Comparison of ENCODE assay signal across 2 cellular contexts in genomic region chr19:18794029-18794313, GRCh38.
TF ChIP-seq lines count a peak whose summit lies in the region.

No MANE protein-coding gene starts in this region.

TF ChIP-seq in HepG2, 621 proteins besides CTCF, POLR2A, EP300 and RAD21:
- TF ChIP-seq ZFP36 (IDR thresholded peaks at IDR 0.05; ENCODE audit: borderline replicate concordance, low read depth, low read length, partially characterized antibody) = peak; percentile 15
- no peak for TF ChIP-seq NBN (conservative IDR thresholded peaks at IDR 0.05)
TF ChIP-seq in HepG2: peak in this region for 1.

TF ChIP-seq in K562, 482 proteins besides CTCF, POLR2A, EP300 and RAD21:
- no peak for TF ChIP-seq ZFP1 (CRISPR knock-in tag; IDR thresholded peaks at IDR 0.05)
- peak; percentile 91 for TF ChIP-seq ZFP36 (IDR thresholded peaks at IDR 0.05; ENCODE audit: low read depth, low read length, partially characterized antibody)
- no peak for TF ChIP-seq ZBTB17 (CRISPR knock-in tag; IDR thresholded peaks at IDR 0.05)
- peak; percentile 35; the same call in 1 of the 2 replicates for TF ChIP-seq BCOR (IDR thresholded peaks at IDR 0.05)
- TF ChIP-seq RBM25 (IDR thresholded peaks at IDR 0.05; ENCODE audit: low read depth, low read length, severe bottlenecking) = peak; percentile 16
- TF ChIP-seq POLR2B (IDR thresholded peaks at IDR 0.05; ENCODE audit: low read depth, partially characterized antibody) = no peak
- peak; percentile 46; the same call in 1 of the 2 replicates for TF ChIP-seq ZNF436 (CRISPR knock-in tag; IDR thresholded peaks at IDR 0.05)
- TF ChIP-seq ZNF347 (CRISPR knock-in tag; IDR thresholded peaks at IDR 0.05; ENCODE audit: low read depth) = no peak
- TF ChIP-seq ZC3H11A (IDR thresholded peaks at IDR 0.05; ENCODE audit: low read depth, low read length) = no peak
- no peak for TF ChIP-seq CBX8 (IDR thresholded peaks at IDR 0.05; ENCODE audit: borderline replicate concordance, extremely low read depth, low read depth, low read length, poor library complexity, severe bottlenecking)
